Comparison of ENCODE assay signal across 18 cellular contexts in genomic region chr12:104534162-104534856, GRCh38.
A peak's percentile ranks its signal among the peaks of the same experiment; 100 is the strongest.
DNase-seq lines count a peak whose midpoint lies in the region; ATAC-seq and TF ChIP-seq lines count a peak whose summit lies in the region.
"Had no signal": no experiment of that assay in that cellular context is flagged by ENCODE, and none has a peak within 500 bp of the region (broad histone marks: within the 10 kb centered on the region; RNA-seq: fewer than 3 reads in every experiment).

No MANE protein-coding gene starts in this region.

- no peaks in the 10 kb centered on the region for H3K9me3 Mint-ChIP-seq in CD8-positive, alpha-beta memory T cell
- peaks cover 6% of the 10 kb centered on the region for H3K9me3 Mint-ChIP-seq in activated naive CD8-positive, alpha-beta T cell treated with anti-CD3 and anti-CD28 coated beads, Interleukin-2, amount 10 ng/mL, durations not matched to agents 7 days and 5 days
- no peaks in the 10 kb centered on the region for H3K9me3 Mint-ChIP-seq in natural killer cell

- peak overlapping the region; percentile 7 to 94 (median 50) for H3K27ac Mint-ChIP-seq in CD8-positive, alpha-beta memory T cell
- H3K27ac Mint-ChIP-seq in activated naive CD8-positive, alpha-beta T cell treated with anti-CD3 and anti-CD28 coated beads, Interleukin-2, amount 10 ng/mL, durations not matched to agents 7 days and 5 days, result peak overlapping the region; percentile 4
- peak overlapping the region; percentile 41 to 75 for H3K27ac Mint-ChIP-seq in natural killer cell
- H3K27ac Mint-ChIP-seq: activated CD4-positive, alpha-beta T cell treated with anti-CD3 and anti-CD28 coated beads for 36 hours; B cell had no signal

- H3K27ac ChIP-seq in CD8-positive, alpha-beta memory T cell (ENCODE audit: low read depth, low read length), result no peak overlapping the region
- H3K27ac ChIP-seq: esophagus squamous epithelium had no signal

- H3K4me1 ChIP-seq in CD8-positive, alpha-beta memory T cell (ENCODE audit: insufficient read depth, low read length), result peaks cover 8% of the 10 kb centered on the region
- H3K4me1 ChIP-seq: esophagus squamous epithelium had no signal

- CTCF ChIA-PET in CD8-positive, alpha-beta memory T cell (lab: Charles Lee), result interaction anchor here (1.0 to 1.1 kb wide), 2 partner anchors 42 to 153 kb away, joined by 3 to 4 read pairs; no protein-coding TSS in a partner anchor

- POLR2A ChIA-PET in CD8-positive, alpha-beta memory T cell (lab: Charles Lee), result interaction anchor here (1.0 kb wide), 1 partner anchor 36 kb away, joined by 3 read pairs; no protein-coding TSS in a partner anchor
- POLR2A ChIA-PET in activated naive CD8-positive, alpha-beta T cell treated with anti-CD3 and anti-CD28 coated beads, Interleukin-2, amount 10 ng/mL, durations not matched to agents 7 days and 5 days (lab: Charles Lee), result interaction anchor here (1.0 kb wide), 1 partner anchor 18 kb away, joined by 3 read pairs; no protein-coding TSS in a partner anchor

- H3K27me3 ChIP-seq in CD8-positive, alpha-beta memory T cell (ENCODE audit: insufficient read depth, low read length, poor library complexity, severe bottlenecking), result no peaks in the 10 kb centered on the region
- H3K27me3 ChIP-seq: esophagus squamous epithelium had no signal

- no peak for ATAC-seq in activated naive CD8-positive, alpha-beta T cell treated with anti-CD3 and anti-CD28 coated beads, Interleukin-2, amount 10 ng/mL, durations not matched to agents 7 days and 5 days (ENCODE audit: low read depth)
- ATAC-seq in natural killer cell (no peak), HG03135 (IDR thresholded peaks at IDR 0.05; ENCODE audit: unreplicated experiment) (no peak), HG03571 (IDR thresholded peaks at IDR 0.05; ENCODE audit: unreplicated experiment) (no peak), HG02763 (IDR thresholded peaks at IDR 0.05; ENCODE audit: unreplicated experiment) (no peak)
- ATAC-seq: activated CD4-positive, alpha-beta T cell treated with anti-CD3 and anti-CD28 coated beads for 36 hours; PC-3 had no signal

- DNase-seq in CD8-positive, alpha-beta memory T cell, result no peak
- DNase-seq in Kasumi-1 (lab: John Stamatoyannopoulos, UW) (peak; percentile 25 to 27), natural killer cell (no peak), NCI-H128 (lab: John Stamatoyannopoulos, UW; ENCODE audit: unreplicated experiment) (no peak)
- DNase-seq in activated naive CD8-positive, alpha-beta T cell treated with anti-CD3 and anti-CD28 coated beads, Interleukin-2, amount 10 ng/mL, durations not matched to agents 7 days and 5 days, result no peak
- DNase-seq: activated CD4-positive, alpha-beta T cell treated with anti-CD3 and anti-CD28 coated beads for 36 hours; aorta; dermis blood vessel endothelial cell; esophagus squamous epithelium; NCI-H1436 treated with DMSO at 0.1 percent for 48 hours; NCI-H345; PC-3; stimulated activated CD4-positive, alpha-beta T cell treated with anti-CD3 and anti-CD28 coated beads, Interleukin-15, amount 100 ng/mL, for 24 hours; T-helper 1 cell had no signal

- intact Hi-C loops in natural killer cell (cut with micrococcal nuclease), result no loop called here

- H3K36me3 Mint-ChIP-seq in CD8-positive, alpha-beta memory T cell, result peaks cover 4 to 18% (median 14%) of the 10 kb centered on the region in 3 donors
- peaks cover 52% of the 10 kb centered on the region for H3K36me3 Mint-ChIP-seq in activated naive CD8-positive, alpha-beta T cell treated with anti-CD3 and anti-CD28 coated beads, Interleukin-2, amount 10 ng/mL, durations not matched to agents 7 days and 5 days
- H3K36me3 Mint-ChIP-seq in natural killer cell, result no peaks in the 10 kb centered on the region

- no peak for TF ChIP-seq CTCF in natural killer cell (IDR thresholded peaks at IDR 0.05)

- no peaks in the 10 kb centered on the region for H3K36me3 ChIP-seq in CD8-positive, alpha-beta memory T cell (ENCODE audit: insufficient read depth, low read length)
- H3K36me3 ChIP-seq: esophagus squamous epithelium had no signal

- H3K27me3 Mint-ChIP-seq in CD8-positive, alpha-beta memory T cell, result no peaks in the 10 kb centered on the region
- no peaks in the 10 kb centered on the region for H3K27me3 Mint-ChIP-seq in activated naive CD8-positive, alpha-beta T cell treated with anti-CD3 and anti-CD28 coated beads, Interleukin-2, amount 10 ng/mL, durations not matched to agents 7 days and 5 days
- H3K27me3 Mint-ChIP-seq in natural killer cell (ENCODE audit: low read depth in 2 of 2), result no peaks in the 10 kb centered on the region
- H3K27me3 Mint-ChIP-seq: activated CD4-positive, alpha-beta T cell treated with anti-CD3 and anti-CD28 coated beads for 36 hours; B cell had no signal

- no peaks in the 10 kb centered on the region for H3K9me3 ChIP-seq in CD8-positive, alpha-beta memory T cell (ENCODE audit: low read length)
- H3K9me3 ChIP-seq: esophagus squamous epithelium had no signal

- H3K4me3 ChIP-seq in CD8-positive, alpha-beta memory T cell (ENCODE audit: low read length), result no peak overlapping the region
- H3K4me3 ChIP-seq: esophagus squamous epithelium had no signal

- H3K4me1 Mint-ChIP-seq in CD8-positive, alpha-beta memory T cell, result peaks cover 79 to 98% (median 96%) of the 10 kb centered on the region in 3 donors
- peaks cover 48% of the 10 kb centered on the region for H3K4me1 Mint-ChIP-seq in activated naive CD8-positive, alpha-beta T cell treated with anti-CD3 and anti-CD28 coated beads, Interleukin-2, amount 10 ng/mL, durations not matched to agents 7 days and 5 days
- H3K4me1 Mint-ChIP-seq in natural killer cell, result peaks cover 94 to 97% of the 10 kb centered on the region in 2 donors

- H3K4me3 Mint-ChIP-seq in CD8-positive, alpha-beta memory T cell, result peak overlapping the region in 2 of 7 donors; percentile 9 to 34
- H3K4me3 Mint-ChIP-seq in activated naive CD8-positive, alpha-beta T cell treated with anti-CD3 and anti-CD28 coated beads, Interleukin-2, amount 10 ng/mL, durations not matched to agents 7 days and 5 days, result no peak overlapping the region
- H3K4me3 Mint-ChIP-seq in natural killer cell, result peak overlapping the region; percentile 10
- H3K4me3 Mint-ChIP-seq: activated CD4-positive, alpha-beta T cell treated with anti-CD3 and anti-CD28 coated beads for 36 hours; B cell had no signal

Comparison
In these comparisons a context has a peak if more than half of its experiments do, and no peak if none do; other contexts are left out.
1. DNase-seq: peak in Kasumi-1 (2 of 2); none in CD8-positive, alpha-beta memory T cell (0 of 5), activated naive CD8-positive, alpha-beta T cell treated with anti-CD3 and anti-CD28 coated beads, Interleukin-2, amount 10 ng/mL, durations not matched to agents 7 days and 5 days (single experiment), natural killer cell (single experiment) and NCI-H128 (single experiment).
2. H3K27ac Mint-ChIP-seq: peak in every context shown above with its lines; median percentile 58 in natural killer cell; 50 in CD8-positive, alpha-beta memory T cell; 4 in activated naive CD8-positive, alpha-beta T cell treated with anti-CD3 and anti-CD28 coated beads, Interleukin-2, amount 10 ng/mL, durations not matched to agents 7 days and 5 days.